30 cellular contexts compared by ENCODE assay signal in the genomic region with DNA sequence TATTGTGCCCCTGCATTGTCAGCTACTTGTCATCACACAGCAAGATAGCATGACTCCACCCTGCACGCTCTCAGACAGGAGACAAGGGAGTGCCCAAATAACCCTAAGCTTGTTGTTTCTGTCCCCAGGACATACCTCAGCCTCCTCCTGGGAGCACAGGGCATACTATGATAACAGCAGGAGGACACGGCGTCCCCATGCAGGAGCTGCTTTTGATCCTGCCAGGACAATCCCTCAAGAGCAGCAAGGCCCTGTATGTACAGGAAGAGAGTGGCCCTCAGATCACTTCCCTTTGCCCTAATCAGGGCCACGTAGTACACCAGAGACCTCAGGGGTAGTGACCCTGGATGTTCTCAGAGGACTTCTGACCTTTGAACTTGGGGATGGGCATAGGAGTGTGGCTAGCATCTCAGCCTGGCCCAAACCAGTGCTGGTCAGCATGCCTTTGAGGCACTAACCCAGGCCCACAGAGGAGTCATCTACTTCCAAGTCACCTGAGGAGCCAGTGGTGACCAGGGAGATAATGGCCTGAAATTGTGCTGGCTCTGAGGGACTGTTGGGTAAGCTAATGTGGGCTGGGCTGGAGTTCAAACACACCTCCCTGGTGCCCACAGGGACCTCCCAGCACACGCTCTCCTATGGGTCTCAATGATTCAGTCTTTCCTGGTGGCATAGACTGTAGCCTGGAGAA. TPM values are rescaled to one million over a fixed set of nuclear protein-coding genes. Genes with fewer than 3 reads are reported as not detected.
DNase-seq lines count a peak whose midpoint lies in the region; ATAC-seq and TF ChIP-seq lines count a peak whose summit lies in the region.
"Had no signal": no experiment of that assay in that cellular context is flagged by ENCODE, and none has a peak within 500 bp of the region (broad histone marks: within the 10 kb centered on the region; RNA-seq: fewer than 3 reads in every experiment).

No MANE protein-coding gene starts in this region.

- intact Hi-C loops in IMR-90 (cut with micrococcal nuclease), result no loop called here
- intact Hi-C loops in psoas muscle (cut with DNase I), result no loop called here
- intact Hi-C loops in uterus (cut with DNase I; ENCODE audit: low total_unique reads), result no loop called here

- no peak for DNase-seq in DND-41
- DNase-seq in IMR-90, result no peak
- DNase-seq in hepatocyte (ENCODE audit: low spot score), result no peak
- DNase-seq in psoas muscle, result no peak
- DNase-seq in uterus, result no peak
- DNase-seq in effector memory CD8-positive, alpha-beta T cell, result no peak
- DNase-seq: activated CD4-positive, alpha-beta T cell treated with anti-CD3 and anti-CD28 coated beads for 1 hour; activated CD8-positive, alpha-beta T cell treated with anti-CD3 and anti-CD28 coated beads, Interleukin-2, amount 10 ng/mL, durations not matched to agents 7 days and 5 days; activated gamma-delta T cell; activated naive CD8-positive, alpha-beta T cell treated with anti-CD3 and anti-CD28 coated beads, Interleukin-2, amount 10 ng/mL, durations not matched to agents 7 days and 5 days; dermis blood vessel endothelial cell; GOT3; NCI-H1417 treated with DMSO at 0.1 percent for 48 hours; NCI-H2107; NCI-H446; NCI-H82; SK-N-SH; stimulated activated CD4-positive, alpha-beta T cell treated with anti-CD3 and anti-CD28 coated beads, Interleukin-1b, Interleukin-23, amount 100 ng/mL, for 48 hours; upper lobe of left lung had no signal

- H3K56ac ChIP-seq in IMR-90 (ENCODE audit: extremely low read depth, insufficient read depth, low read length), result no peak overlapping the region

- 0 out of 2 replicates have a peak overlapping the region, but pooled peaks have one; percentile 25 for H2AFZ ChIP-seq in DND-41 (ENCODE audit: low read depth, low read length)
- H2AFZ ChIP-seq in IMR-90 (replicated peaks; ENCODE audit: low read length, poor library complexity), result no peak overlapping the region
- no peak overlapping the region for H2AFZ ChIP-seq in hepatocyte

- no peaks in the 10 kb centered on the region for H3K9me3 ChIP-seq in DND-41 (ENCODE audit: insufficient read depth, low read length, severe bottlenecking)
- H3K9me3 ChIP-seq in IMR-90 (ENCODE audit: control insufficient read depth, insufficient read depth, low read length), result peaks cover 3% of the 10 kb centered on the region
- H3K9me3 ChIP-seq in hepatocyte (ENCODE audit: low read depth), result no peaks in the 10 kb centered on the region
- no peaks in the 10 kb centered on the region for H3K9me3 ChIP-seq in psoas muscle
- H3K9me3 ChIP-seq in uterus, result no peaks in the 10 kb centered on the region
- H3K9me3 ChIP-seq: SK-N-SH, upper lobe of left lung had no signal

- H3K36me3 ChIP-seq in DND-41 (ENCODE audit: insufficient read depth, low read length) (no peaks in the 10 kb centered on the region), IMR-90 (ENCODE audit: control insufficient read depth, insufficient read depth, low read length) (no peaks in the 10 kb centered on the region), hepatocyte (replicated peaks; ENCODE audit: insufficient read depth, low read depth) (no peaks in the 10 kb centered on the region), psoas muscle (ENCODE audit: insufficient read depth in 1 of 2, low read depth in 1 of 2) (no peaks in the 10 kb centered on the region), uterus (no peaks in the 10 kb centered on the region)
- H3K36me3 ChIP-seq: upper lobe of left lung had no signal

- H3K27me3 ChIP-seq in DND-41 (ENCODE audit: insufficient read depth, low read length, poor library complexity), result peaks cover 3% of the 10 kb centered on the region
- peaks cover 4% of the 10 kb centered on the region; the same call in 1 of the 2 replicates for H3K27me3 ChIP-seq in IMR-90 (ENCODE audit: control insufficient read depth, insufficient read depth, low read length)
- H3K27me3 ChIP-seq in hepatocyte, result no peaks in the 10 kb centered on the region
- H3K27me3 ChIP-seq in psoas muscle (ENCODE audit: insufficient read depth in 3 of 3, low read length in 2 of 3), result no peaks in the 10 kb centered on the region
- no peaks in the 10 kb centered on the region for H3K27me3 ChIP-seq in uterus
- H3K27me3 ChIP-seq: upper lobe of left lung had no signal

- H4K20me1 ChIP-seq in DND-41 (ENCODE audit: insufficient read depth, low read length) (no peaks in the 10 kb centered on the region), IMR-90 (ENCODE audit: insufficient read depth, low read length) (no peaks in the 10 kb centered on the region), hepatocyte (ENCODE audit: insufficient read depth, poor library complexity, severe bottlenecking) (no peaks in the 10 kb centered on the region)

- no peak overlapping the region for H3K4me2 ChIP-seq in DND-41 (ENCODE audit: insufficient read depth, low read length)
- no peak overlapping the region for H3K4me2 ChIP-seq in IMR-90 (ENCODE audit: low read depth, low read length)
- no peak overlapping the region for H3K4me2 ChIP-seq in hepatocyte
- H3K4me2 ChIP-seq: SK-N-SH, smooth muscle cell had no signal

- POLR2A ChIA-PET in IMR-90 (lab: Charles Lee; ENCODE audit: unreplicated experiment), result no interaction called here

- no peak overlapping the region for H3K4ac ChIP-seq in IMR-90 (ENCODE audit: low read depth, low read length)

- H4K8ac ChIP-seq in IMR-90 (ENCODE audit: low read depth in 2 of 2, low read length in 2 of 2), result no peak overlapping the region

- H4K5ac ChIP-seq in IMR-90 (ENCODE audit: low read depth, low read length), result no peak overlapping the region

- TF ChIP-seq CTCF in DND-41 (IDR thresholded peaks at IDR 0.05; ENCODE audit: borderline replicate concordance, extremely low read depth, low read length, poor library complexity, severe bottlenecking) (no peak), IMR-90 (conservative IDR thresholded peaks at IDR 0.05; ENCODE audit: low read depth, low read length) (no peak), hepatocyte (IDR thresholded peaks at IDR 0.05; ENCODE audit: poor library complexity) (no peak), psoas muscle (IDR thresholded peaks at IDR 0.05) (no peak), uterus (IDR thresholded peaks at IDR 0.05) (no peak)

- no peak overlapping the region for H3K4me3 Mint-ChIP-seq in effector memory CD8-positive, alpha-beta T cell
- H3K4me3 Mint-ChIP-seq: activated CD8-positive, alpha-beta T cell treated with anti-CD3 and anti-CD28 coated beads, Interleukin-2, amount 10 ng/mL, durations not matched to agents 7 days and 5 days; activated naive CD8-positive, alpha-beta T cell treated with anti-CD3 and anti-CD28 coated beads, Interleukin-2, amount 10 ng/mL, durations not matched to agents 7 days and 5 days; central memory CD8-positive, alpha-beta T cell; IgD-negative memory B cell; T-helper 1 cell treated with Interleukin-12 subunit alpha and Interleukin-12 subunit beta and Interleukin-4 antibody, amounts not matched to agents 30 μg/mL and 1 μg/mL, for 36 hours had no signal

- no peak overlapping the region for H3K14ac ChIP-seq in IMR-90 (replicated peaks; ENCODE audit: low read depth, low read length)

- no peaks in the 10 kb centered on the region for H3K4me1 Mint-ChIP-seq in effector memory CD8-positive, alpha-beta T cell (ENCODE audit: low read depth in 2 of 2)
- H3K4me1 Mint-ChIP-seq: activated naive CD8-positive, alpha-beta T cell treated with anti-CD3 and anti-CD28 coated beads, Interleukin-2, amount 10 ng/mL, durations not matched to agents 7 days and 5 days; IgD-negative memory B cell had no signal

- no peak overlapping the region for H2BK5ac ChIP-seq in IMR-90 (ENCODE audit: low read depth, low read length, poor library complexity, severe bottlenecking)

- H4K91ac ChIP-seq in IMR-90 (ENCODE audit: insufficient read depth, low read depth, low read length), result no peak overlapping the region

- H3K9me3 Mint-ChIP-seq in effector memory CD8-positive, alpha-beta T cell, result no peaks in the 10 kb centered on the region
- H3K9me3 Mint-ChIP-seq: activated naive CD8-positive, alpha-beta T cell treated with anti-CD3 and anti-CD28 coated beads, Interleukin-2, amount 10 ng/mL, durations not matched to agents 7 days and 5 days; central memory CD8-positive, alpha-beta T cell; T-helper 1 cell treated with Interleukin-12 subunit alpha and Interleukin-12 subunit beta and Interleukin-4 antibody, amounts not matched to agents 30 μg/mL and 1 μg/mL, for 36 hours had no signal

- no peak for TF ChIP-seq RAD21 in IMR-90 (IDR thresholded peaks at IDR 0.05; ENCODE audit: low read length)

- H3K9ac ChIP-seq in DND-41 (ENCODE audit: low read depth, low read length) (no peak overlapping the region), IMR-90 (ENCODE audit: low read depth, low read length) (no peak overlapping the region)
- H3K9ac ChIP-seq: SK-N-SH had no signal

- ATAC-seq in DND-41 (ENCODE audit: insufficient read depth, low read depth) (no peak), IMR-90 (ENCODE audit: low read depth) (no peak), psoas muscle (peak; percentile 64 to 79 (median 72)), HG02763 (IDR thresholded peaks at IDR 0.05; ENCODE audit: unreplicated experiment) (no peak), HG03280 (IDR thresholded peaks at IDR 0.05; ENCODE audit: unreplicated experiment) (no peak)
- ATAC-seq in effector memory CD8-positive, alpha-beta T cell (replicated peaks), result no peak
- ATAC-seq: activated CD8-positive, alpha-beta T cell treated with anti-CD3 and anti-CD28 coated beads, Interleukin-2, amount 10 ng/mL, durations not matched to agents 7 days and 5 days had no signal

- 100% methylated on average over 1 of the region's 5 CpGs; no CpG with 5 or more reads in 1 of the 2 experiments for WGBS in IMR-90 (ENCODE audit: extremely low coverage in 2 of 2, insufficient read length in 1 of 2), 2 experiments
- WGBS in hepatocyte (ENCODE audit: low lambda C conversion rate, missing lambda C conversion rate), result 70% methylated on average over 5 of the region's 5 CpGs
- 49 to 68% (median 64%) methylated on average over 5 of the region's 5 CpGs for WGBS in psoas muscle, 3 donors

- H2BK15ac ChIP-seq in IMR-90 (ENCODE audit: low read depth, low read length), result no peak overlapping the region

- H3K27ac Mint-ChIP-seq in effector memory CD8-positive, alpha-beta T cell, result no peak overlapping the region
- H3K27ac Mint-ChIP-seq: activated CD8-positive, alpha-beta T cell treated with anti-CD3 and anti-CD28 coated beads, Interleukin-2, amount 10 ng/mL, durations not matched to agents 7 days and 5 days; activated naive CD8-positive, alpha-beta T cell treated with anti-CD3 and anti-CD28 coated beads, Interleukin-2, amount 10 ng/mL, durations not matched to agents 7 days and 5 days; T-helper 1 cell treated with Interleukin-12 subunit alpha and Interleukin-12 subunit beta and Interleukin-4 antibody, amounts not matched to agents 30 μg/mL and 1 μg/mL, for 36 hours had no signal

- no peak overlapping the region for H2BK20ac ChIP-seq in IMR-90 (ENCODE audit: low read depth, low read length)

- H3K27ac ChIP-seq in DND-41 (ENCODE audit: low read length) (no peak overlapping the region), IMR-90 (ENCODE audit: insufficient read depth, low read length) (no peak overlapping the region), hepatocyte (peak overlapping the region; percentile 52), psoas muscle (no peak overlapping the region), uterus (no peak overlapping the region)
- H3K27ac ChIP-seq: upper lobe of left lung had no signal

- no peaks in the 10 kb centered on the region for H3K36me3 Mint-ChIP-seq in effector memory CD8-positive, alpha-beta T cell (ENCODE audit: insufficient read depth)
- H3K36me3 Mint-ChIP-seq: activated naive CD8-positive, alpha-beta T cell treated with anti-CD3 and anti-CD28 coated beads, Interleukin-2, amount 10 ng/mL, durations not matched to agents 7 days and 5 days; IgD-negative memory B cell had no signal

- CTCF ChIA-PET in IMR-90 (lab: Yijun Ruan, JAX), result interaction anchor here (1.0 kb wide), 1 partner anchor 22 kb away, joined by 4 read pairs; no protein-coding TSS in a partner anchor

- TF ChIP-seq POLR2A in IMR-90 (IDR thresholded peaks at IDR 0.05; ENCODE audit: low read depth, low read length) (no peak), uterus (IDR thresholded peaks at IDR 0.05) (no peak)

- H3K9me1 ChIP-seq in IMR-90 (ENCODE audit: insufficient read depth, low read length), result no peaks in the 10 kb centered on the region

- no peak overlapping the region for H2AK5ac ChIP-seq in IMR-90 (ENCODE audit: low read depth, low read length)

- H3K23ac ChIP-seq in IMR-90 (ENCODE audit: low read depth, low read length), result no peak overlapping the region

- H3K4me3 ChIP-seq in DND-41 (ENCODE audit: low read depth in 1 of 2, low read length in 2 of 2) (no peak overlapping the region), IMR-90 (ENCODE audit: insufficient read depth, low read depth, low read length) (no peak overlapping the region), hepatocyte (no peak overlapping the region), psoas muscle (no peak overlapping the region), uterus (no peak overlapping the region)
- H3K4me3 ChIP-seq: lung, smooth muscle cell, upper lobe of left lung had no signal

- no peaks in the 10 kb centered on the region for H3K79me1 ChIP-seq in IMR-90 (ENCODE audit: low read depth in 1 of 2, low read length in 2 of 2)

- dilution Hi-C loops in IMR-90 (cut with HindIII; ENCODE audit: low sequenced_read_pairs, unreplicated experiment), result no loop called here

- no peaks in the 10 kb centered on the region for H3K9me2 ChIP-seq in hepatocyte (replicated peaks; ENCODE audit: insufficient read depth)
- H3K9me2 ChIP-seq: SK-N-SH had no signal

- H3K79me2 ChIP-seq in DND-41 (ENCODE audit: insufficient read depth, low read length) (no peaks in the 10 kb centered on the region), hepatocyte (no peaks in the 10 kb centered on the region)

- H3K18ac ChIP-seq in IMR-90 (ENCODE audit: low read depth, low read length), result no peak overlapping the region

- peak overlapping the region; percentile 23 for H2AK9ac ChIP-seq in IMR-90 (replicated peaks; ENCODE audit: low read depth, low read length, poor library complexity)

- no TSS peak for BruUV-seq in IMR-90 (replicated peaks; lab: Mats Ljungman, UMichigan)

- peaks cover 0 to 3% of the 10 kb centered on the region in 2 donors for H3K27me3 Mint-ChIP-seq in effector memory CD8-positive, alpha-beta T cell
- H3K27me3 Mint-ChIP-seq: central memory CD8-positive, alpha-beta T cell had no signal

- no peak overlapping the region for H2BK120ac ChIP-seq in IMR-90 (ENCODE audit: low read depth, low read length)

- in situ Hi-C loops in IMR-90 (cut with MboI; ENCODE audit: low sequenced_read_pairs), result no loop called here

- H3K4me1 ChIP-seq in DND-41 (ENCODE audit: insufficient read depth, low read length), result no peaks in the 10 kb centered on the region
- peaks cover 3% of the 10 kb centered on the region; the same call in 1 of the 2 replicates for H3K4me1 ChIP-seq in IMR-90 (ENCODE audit: control insufficient read depth, insufficient read depth, low read length)
- H3K4me1 ChIP-seq in hepatocyte (ENCODE audit: insufficient read depth), result peaks cover 10% of the 10 kb centered on the region
- H3K4me1 ChIP-seq in psoas muscle, result peaks cover 11% of the 10 kb centered on the region
- no peaks in the 10 kb centered on the region for H3K4me1 ChIP-seq in uterus
- H3K4me1 ChIP-seq: upper lobe of left lung had no signal

RNA-seq across cellular contexts. Expression of a gene that starts 9.2 kb away (rescaled TPM):
- not detected in 2 replicates for total RNA-seq in IMR-90 (2012; rRNA removed)
- polyA plus RNA-seq in IMR-90 (2012; rRNA removed), result not detected in 2 replicates
- not detected in 2 replicates for polyA plus RNA-seq in IMR-90 (2012; cell fraction: cytosol; rRNA removed)
- polyA plus RNA-seq in IMR-90 (2012; cell fraction: nucleus; rRNA removed; ENCODE audit: low replicate concordance), result not detected in 2 replicates
- total RNA-seq in hepatocyte, result 1,055 and 1,133 TPM in 2 replicates
- 548 and 810 TPM in 2 replicates for polyA plus RNA-seq in hepatocyte
- under 1 TPM in 1 of 4 donors, not detected in 3; 0.50 TPM for total RNA-seq in psoas muscle
- 1 to 10 TPM in 1 of 3 donors, under 1 TPM in 1, not detected in 1; 0.44 to 6.0 TPM for polyA plus RNA-seq in psoas muscle
- total RNA-seq in uterus, result not detected
- total RNA-seq: activated CD8-positive, alpha-beta T cell treated with anti-CD3 and anti-CD28 coated beads, Interleukin-2, amount 10 ng/mL, durations not matched to agents 7 days and 5 days; activated naive CD8-positive, alpha-beta T cell treated with anti-CD3 and anti-CD28 coated beads, Interleukin-2, amount 10 ng/mL, durations not matched to agents 7 days and 5 days; dermis blood vessel endothelial cell; lung; pulmonary artery endothelial cell; smooth muscle cell; subcutaneous adipose tissue; upper lobe of left lung had no signal
- polyA plus RNA-seq: BJ, IgD-negative memory B cell, keratinocyte, SK-N-SH had no signal

RNA-seq across cellular contexts. Expression of a gene that starts 15.8 kb away (rescaled TPM):
- total RNA-seq in IMR-90 (2012; rRNA removed), result not detected in 2 replicates
- not detected in 2 replicates for polyA plus RNA-seq in IMR-90 (2012; rRNA removed)
- polyA plus RNA-seq in IMR-90 (2012; cell fraction: cytosol; rRNA removed), result not detected in 2 replicates
- not detected in 2 replicates for polyA plus RNA-seq in IMR-90 (2012; cell fraction: nucleus; rRNA removed; ENCODE audit: low replicate concordance)
- total RNA-seq in hepatocyte, result 2,309 and 2,825 TPM in 2 replicates
- polyA plus RNA-seq in hepatocyte, result 1,438 and 2,125 TPM in 2 replicates
- under 1 TPM in 1 of 4 donors, not detected in 3; 0.46 TPM for total RNA-seq in psoas muscle
- 1 to 10 TPM in 1 of 3 donors, under 1 TPM in 1, not detected in 1; 0.26 to 2.2 TPM for polyA plus RNA-seq in psoas muscle
- total RNA-seq in uterus, result 1 to 10 TPM in 1 of 4 donors, not detected in 3; 1.2 TPM
- total RNA-seq: activated CD8-positive, alpha-beta T cell treated with anti-CD3 and anti-CD28 coated beads, Interleukin-2, amount 10 ng/mL, durations not matched to agents 7 days and 5 days; activated naive CD8-positive, alpha-beta T cell treated with anti-CD3 and anti-CD28 coated beads, Interleukin-2, amount 10 ng/mL, durations not matched to agents 7 days and 5 days; dermis blood vessel endothelial cell; pulmonary artery endothelial cell; smooth muscle cell; subcutaneous adipose tissue had no signal
- polyA plus RNA-seq: BJ, IgD-negative memory B cell, keratinocyte, SK-N-SH had no signal

RNA-seq across cellular contexts. Expression of a gene that starts 22.2 kb away (rescaled TPM):
- total RNA-seq in IMR-90 (2012; rRNA removed) (not detected in 2 replicates), hepatocyte (16.3 and 20.3 TPM in 2 replicates), psoas muscle (not detected), uterus (not detected)
- polyA plus RNA-seq in IMR-90 (2012; rRNA removed) (not detected in 2 replicates), hepatocyte (13.4 and 14.6 TPM in 2 replicates), psoas muscle (under 1 TPM in 1 of 3 donors, not detected in 2; 0.05 TPM)
- polyA plus RNA-seq in IMR-90 (2012; cell fraction: cytosol; rRNA removed), result not detected in 2 replicates
- not detected in 2 replicates for polyA plus RNA-seq in IMR-90 (2012; cell fraction: nucleus; rRNA removed; ENCODE audit: low replicate concordance)
- total RNA-seq: activated CD8-positive, alpha-beta T cell treated with anti-CD3 and anti-CD28 coated beads, Interleukin-2, amount 10 ng/mL, durations not matched to agents 7 days and 5 days; activated naive CD8-positive, alpha-beta T cell treated with anti-CD3 and anti-CD28 coated beads, Interleukin-2, amount 10 ng/mL, durations not matched to agents 7 days and 5 days; dermis blood vessel endothelial cell; pulmonary artery endothelial cell; smooth muscle cell; subcutaneous adipose tissue had no signal
- polyA plus RNA-seq: BJ, IgD-negative memory B cell, keratinocyte, SK-N-SH, smooth muscle cell had no signal

RNA-seq across cellular contexts. Expression of a gene that starts 23.5 kb away (rescaled TPM):
- 0.18 and 0.56 TPM in 2 replicates for total RNA-seq in IMR-90 (2012; rRNA removed)
- polyA plus RNA-seq in IMR-90 (2012; rRNA removed), result 0.89 and 0.98 TPM in 2 replicates
- 0.57 and 1.9 TPM in 2 replicates for polyA plus RNA-seq in IMR-90 (2012; cell fraction: cytosol; rRNA removed)
- polyA plus RNA-seq in IMR-90 (2012; cell fraction: nucleus; rRNA removed; ENCODE audit: low replicate concordance), result 0.24 and 0.37 TPM in 2 replicates
- 4,253 and 4,361 TPM in 2 replicates for total RNA-seq in hepatocyte
- 5,326 and 7,624 TPM in 2 replicates for polyA plus RNA-seq in hepatocyte
- total RNA-seq in psoas muscle, result under 1 TPM in 3 of 4 donors, not detected in 1; 0.30 to 0.58 (median 0.30) TPM
- polyA plus RNA-seq in psoas muscle, result 1 to 10 TPM in 1 of 3 donors, under 1 TPM in 2; 0.44 to 4.9 (median 0.46) TPM
- total RNA-seq in uterus, result 1 to 10 TPM in 2 of 4 donors, not detected in 2; 2.2 to 3.5 TPM
- total RNA-seq: activated CD8-positive, alpha-beta T cell treated with anti-CD3 and anti-CD28 coated beads, Interleukin-2, amount 10 ng/mL, durations not matched to agents 7 days and 5 days; pulmonary artery endothelial cell; subcutaneous adipose tissue had no signal
- polyA plus RNA-seq: BJ, IgD-negative memory B cell, keratinocyte had no signal

RNA-seq across cellular contexts. Expression of a gene that starts 26.1 kb away (rescaled TPM):
- total RNA-seq in IMR-90 (2012; rRNA removed) (52.0 and 53.9 TPM in 2 replicates), hepatocyte (38.3 and 38.6 TPM in 2 replicates), psoas muscle (10 to 100 TPM; 41.4 to 63.2 (median 56.1) TPM), uterus (10 to 100 TPM in 3 of 4 donors, 1 to 10 TPM in 1; 4.1 to 43.1 (median 22.3) TPM)
- polyA plus RNA-seq in IMR-90 (2012; rRNA removed) (38.5 and 40.8 TPM in 2 replicates), hepatocyte (50.1 and 53.3 TPM in 2 replicates), psoas muscle (10 to 100 TPM; 40.1 to 98.6 (median 70.2) TPM)
- 23.7 and 31.3 TPM in 2 replicates for polyA plus RNA-seq in IMR-90 (2012; cell fraction: cytosol; rRNA removed)
- 17.8 and 38.4 TPM in 2 replicates for polyA plus RNA-seq in IMR-90 (2012; cell fraction: nucleus; rRNA removed; ENCODE audit: low replicate concordance)

Comparison
In these comparisons a context has a peak if more than half of its experiments do, and no peak if none do; other contexts are left out.
1. ATAC-seq: peak in psoas muscle (4 of 4); none in DND-41 (single experiment), IMR-90 (single experiment), HG02763 (single experiment), effector memory CD8-positive, alpha-beta T cell (single experiment) and HG03280 (single experiment).
2. RNA of a gene that starts 9.2 kb away (total RNA-seq): 1,055 to 1,133 TPM in hepatocyte; not detected in IMR-90, 0.50 TPM in psoas muscle and not detected in uterus; every median in the first group is over 100 times any median in the second.
3. RNA of a gene that starts 15.8 kb away (total RNA-seq): 2,309 to 2,825 TPM in hepatocyte; 0.46 TPM in psoas muscle, not detected in IMR-90 and 1.2 TPM in uterus; every median in the first group is over 1,000 times any median in the second.
4. RNA of a gene that starts 22.2 kb away (total RNA-seq): 16.3 to 20.3 TPM in hepatocyte; not detected in IMR-90, not detected in psoas muscle and not detected in uterus; every median in the first group is over 10 times any median in the second.